ENCODE assay signal across 1 cellular context in the genomic region with DNA sequence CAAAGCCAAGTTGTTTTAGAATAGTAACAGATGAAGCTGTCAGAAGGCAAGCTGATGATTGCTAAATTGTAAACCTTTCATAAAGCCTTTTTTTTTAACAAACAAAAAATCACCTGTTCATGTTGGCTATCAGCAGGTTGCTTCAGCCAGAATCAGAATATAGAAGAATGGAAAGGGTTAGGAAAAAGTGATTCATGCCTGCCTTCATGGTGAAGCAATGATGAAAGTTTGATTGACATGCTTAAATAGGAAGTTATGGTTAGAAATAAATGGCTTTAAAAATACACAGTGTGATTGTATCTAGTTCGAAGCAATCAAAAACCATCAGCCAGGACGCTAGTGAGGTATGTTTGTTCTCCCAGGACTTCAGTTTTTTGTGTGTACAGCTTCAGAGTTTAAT.
TF ChIP-seq lines count a peak whose summit lies in the region.

No MANE protein-coding gene starts in this region.

TF ChIP-seq in HEK293T, 16 proteins besides CTCF, POLR2A, EP300 and RAD21 (continued from another document):
- peak; percentile 80 for TF ChIP-seq PKNOX1 (IDR thresholded peaks at IDR 0.05)
